Comparison of ENCODE assay signal across 15 cellular contexts in the genomic region with DNA sequence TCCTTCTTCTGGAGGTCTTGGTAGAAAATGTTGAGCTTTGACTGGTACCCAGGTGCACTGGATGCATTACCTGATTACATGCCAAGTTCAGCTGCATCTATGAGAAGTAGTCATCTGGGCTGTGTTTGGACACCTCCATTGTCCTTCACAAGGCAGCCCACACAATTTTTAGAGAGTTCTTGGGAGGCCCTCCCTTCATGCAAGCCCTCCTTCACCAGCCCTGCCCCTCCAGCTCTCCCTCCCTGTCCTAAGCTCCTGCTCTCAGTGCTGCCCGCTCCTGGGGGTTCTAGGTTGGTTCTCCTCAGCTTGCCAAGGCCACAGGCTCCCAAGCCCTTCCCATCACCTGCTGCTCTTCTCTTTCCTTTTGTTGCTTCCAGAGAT.
DNase-seq lines count a peak whose midpoint lies in the region; ATAC-seq, FAIRE-seq and TF ChIP-seq lines count a peak whose summit lies in the region.
"Had no signal": no experiment of that assay in that cellular context is flagged by ENCODE, and none has a peak within 500 bp of the region (broad histone marks: within the 10 kb centered on the region; RNA-seq: fewer than 3 reads in every experiment).

No MANE protein-coding gene starts in this region.

- no peaks in the 10 kb centered on the region for H3K9me3 ChIP-seq in right lobe of liver
- H3K9me3 ChIP-seq in HepG2 (ENCODE audit: low read length), result no peaks in the 10 kb centered on the region
- no peaks in the 10 kb centered on the region for H3K9me3 ChIP-seq in kidney (ENCODE audit: control insufficient read depth in 1 of 2, low read length in 2 of 2)
- H3K9me3 ChIP-seq in suprapubic skin, result no peaks in the 10 kb centered on the region
- H3K9me3 ChIP-seq in Karpas-422 (ENCODE audit: low read length), result no peaks in the 10 kb centered on the region
- H3K9me3 ChIP-seq: Caco-2 had no signal

- CTCF ChIA-PET in HepG2 (lab: Yijun Ruan, JAX; ENCODE audit: low intra/inter-chr PET ratio, low total read pairs), result no interaction called here

- H3K4me3 Mint-ChIP-seq in activated T-helper 1 cell treated with anti-CD3 and anti-CD28 coated beads, Interleukin-12 subunit alpha, Interleukin-12 subunit beta, Interleukin-2, Interleukin-4 antibody, amounts not matched to agents 30 ng/mL and 10 ng/mL and 1 ng/mL, durations not matched to agents 14 hours and 24 hours and 36 hours, result no peak overlapping the region
- no peak overlapping the region for H3K4me3 Mint-ChIP-seq in T-helper 2 cell treated with Interferon-gamma antibody and Interleukin-4, amounts not matched to agents 5 μg/mL and 100 μg/mL, for 36 hours
- H3K4me3 Mint-ChIP-seq: H9 had no signal

- no peak for TF ChIP-seq RAD21 in HepG2 (CRISPR knock-in tag; IDR thresholded peaks at IDR 0.05)

- H3K4me2 ChIP-seq in HepG2 (ENCODE audit: low read depth, low read length), result no peak overlapping the region
- H3K4me2 ChIP-seq in Karpas-422 (ENCODE audit: low read depth, low read length, poor library complexity, severe bottlenecking), result no peak overlapping the region

- no peaks in the 10 kb centered on the region for H3K9me2 ChIP-seq in Karpas-422 (replicated peaks; ENCODE audit: insufficient read depth, low read length)

- H3K36me3 Mint-ChIP-seq in activated T-helper 1 cell treated with anti-CD3 and anti-CD28 coated beads, Interleukin-12 subunit alpha, Interleukin-12 subunit beta, Interleukin-2, Interleukin-4 antibody, amounts not matched to agents 30 ng/mL and 10 ng/mL and 1 ng/mL, durations not matched to agents 14 hours and 24 hours and 36 hours (ENCODE audit: low read depth), result no peaks in the 10 kb centered on the region
- H3K36me3 Mint-ChIP-seq in T-helper 2 cell treated with Interferon-gamma antibody and Interleukin-4, amounts not matched to agents 5 μg/mL and 100 μg/mL, for 36 hours (ENCODE audit: low read depth), result no peaks in the 10 kb centered on the region

- POLR2A ChIA-PET in HepG2 (lab: Yijun Ruan, JAX), result no interaction called here

- H3K27ac ChIP-seq in right lobe of liver (no peak overlapping the region), HepG2 (ENCODE audit: extremely low read length, insufficient read depth, low read length) (no peak overlapping the region), kidney (ENCODE audit: low read depth in 2 of 2, low read length in 2 of 2) (no peak overlapping the region), suprapubic skin (no peak overlapping the region), Karpas-422 (ENCODE audit: low read length) (no peak overlapping the region)

- no TSS peak for BruUV-seq in HepG2 (replicated peaks; lab: Mats Ljungman, UMichigan)

- peaks cover 6% of the 10 kb centered on the region for H3K27me3 Mint-ChIP-seq in activated T-helper 1 cell treated with anti-CD3 and anti-CD28 coated beads, Interleukin-12 subunit alpha, Interleukin-12 subunit beta, Interleukin-2, Interleukin-4 antibody, amounts not matched to agents 30 ng/mL and 10 ng/mL and 1 ng/mL, durations not matched to agents 14 hours and 24 hours and 36 hours (ENCODE audit: insufficient read depth)
- peaks cover 3% of the 10 kb centered on the region for H3K27me3 Mint-ChIP-seq in T-helper 2 cell treated with Interferon-gamma antibody and Interleukin-4, amounts not matched to agents 5 μg/mL and 100 μg/mL, for 36 hours (ENCODE audit: low read depth)

- intact Hi-C loops in right lobe of liver (cut with DNase I) (no loop called here), HepG2 (cut with micrococcal nuclease; ENCODE audit: unreplicated experiment) (no loop called here), kidney (cut with DNase I) (no loop called here)
- intact Hi-C loops in activated T-helper 1 cell treated with anti-CD3 and anti-CD28 coated beads, Interleukin-12 subunit alpha, Interleukin-12 subunit beta, Interleukin-2, Interleukin-4 antibody, amounts not matched to agents 30 ng/mL and 10 ng/mL and 1 ng/mL, durations not matched to agents 14 hours and 24 hours and 36 hours (cut with micrococcal nuclease), result no loop called here

- no peak for TF ChIP-seq POLR2A in right lobe of liver (IDR thresholded peaks at IDR 0.05)
- TF ChIP-seq POLR2A in HepG2 (IDR thresholded peaks at IDR 0.05; ENCODE audit: insufficient read depth in 1 of 2, low read depth in 2 of 2, low read length in 2 of 2), result no peak
- TF ChIP-seq POLR2A in suprapubic skin (IDR thresholded peaks at IDR 0.05), result no peak

- H3K36me3 ChIP-seq in right lobe of liver (no peaks in the 10 kb centered on the region), HepG2 (replicated peaks in 1 of 2; ENCODE audit: control insufficient read depth in 1 of 2, insufficient read depth in 2 of 2, low read length in 2 of 2) (no peaks in the 10 kb centered on the region), kidney (ENCODE audit: control insufficient read depth in 1 of 2, insufficient read depth in 2 of 2, low read length in 2 of 2) (no peaks in the 10 kb centered on the region), suprapubic skin (no peaks in the 10 kb centered on the region), Karpas-422 (ENCODE audit: insufficient read depth, low read length) (no peaks in the 10 kb centered on the region)

- H3K4me3 ChIP-seq in right lobe of liver, result no peak overlapping the region
- no peak overlapping the region for H3K4me3 ChIP-seq in HepG2 (replicated peaks in 1 of 3; ENCODE audit: insufficient read depth in 1 of 3, low read depth in 2 of 3, low read length in 3 of 3)
- no peak overlapping the region for H3K4me3 ChIP-seq in kidney (ENCODE audit: low read length in 2 of 2)
- H3K4me3 ChIP-seq in suprapubic skin, result no peak overlapping the region
- no peak overlapping the region for H3K4me3 ChIP-seq in Karpas-422 (ENCODE audit: low read length)

- no peaks in the 10 kb centered on the region for H3K79me2 ChIP-seq in HepG2 (ENCODE audit: insufficient read depth, low read length)
- no peaks in the 10 kb centered on the region for H3K79me2 ChIP-seq in Karpas-422 (ENCODE audit: low read length)

- TF ChIP-seq CTCF in right lobe of liver (IDR thresholded peaks at IDR 0.05) (no peak), HepG2 (CRISPR knock-in tag; IDR thresholded peaks at IDR 0.05) (no peak), kidney (IDR thresholded peaks at IDR 0.05; ENCODE audit: borderline replicate concordance, extremely low read depth, insufficient read depth) (no peak), suprapubic skin (IDR thresholded peaks at IDR 0.05) (no peak)

- no peaks in the 10 kb centered on the region for H3K9me3 Mint-ChIP-seq in activated T-helper 1 cell treated with anti-CD3 and anti-CD28 coated beads, Interleukin-12 subunit alpha, Interleukin-12 subunit beta, Interleukin-2, Interleukin-4 antibody, amounts not matched to agents 30 ng/mL and 10 ng/mL and 1 ng/mL, durations not matched to agents 14 hours and 24 hours and 36 hours
- H3K9me3 Mint-ChIP-seq in T-helper 2 cell treated with Interferon-gamma antibody and Interleukin-4, amounts not matched to agents 5 μg/mL and 100 μg/mL, for 36 hours, result no peaks in the 10 kb centered on the region
- H3K9me3 Mint-ChIP-seq: H9 had no signal

- H3K27me3 ChIP-seq in right lobe of liver (no peaks in the 10 kb centered on the region), HepG2 (ENCODE audit: control insufficient read depth in 1 of 2, insufficient read depth in 2 of 2, low read length in 2 of 2) (peaks cover 0 to 4% of the 10 kb centered on the region in 2 experiments; a peak in 1 of 5 replicates), suprapubic skin (no peaks in the 10 kb centered on the region), Karpas-422 (ENCODE audit: low read length) (no peaks in the 10 kb centered on the region)

- in situ Hi-C loops in HepG2 (cut with HindIII; ENCODE audit: extremely low pct_ligation_motif_present, low pct_unique_long_range_greater_than_20kb), result no loop called here

- H2AFZ ChIP-seq in HepG2 (ENCODE audit: low read length) (no peak overlapping the region), Karpas-422 (ENCODE audit: low read length) (no peak overlapping the region)

- FAIRE-seq in HepG2 (lab: Jason Lieb, UNC) (no peak), kidney (lab: Jason Lieb, UNC) (no peak)
- FAIRE-seq: GM19239 had no signal

- peak overlapping the region; percentile 35 for H3K27ac Mint-ChIP-seq in activated T-helper 1 cell treated with anti-CD3 and anti-CD28 coated beads, Interleukin-12 subunit alpha, Interleukin-12 subunit beta, Interleukin-2, Interleukin-4 antibody, amounts not matched to agents 30 ng/mL and 10 ng/mL and 1 ng/mL, durations not matched to agents 14 hours and 24 hours and 36 hours
- H3K27ac Mint-ChIP-seq in T-helper 2 cell treated with Interferon-gamma antibody and Interleukin-4, amounts not matched to agents 5 μg/mL and 100 μg/mL, for 36 hours, result no peak overlapping the region
- H3K27ac Mint-ChIP-seq: CD8-positive, alpha-beta memory T cell had no signal

- DNase-seq in right lobe of liver (peak; percentile 2 to 38 (median 20)), HepG2 (ENCODE audit: low spot score) (no peak), kidney (peak; percentile 2), suprapubic skin (ENCODE audit: low spot score in 2 of 2) (peak; percentile 19 to 50), DMS53 treated with DMSO at 0.1 percent for 48 hours (lab: John Stamatoyannopoulos, UW; ENCODE audit: unreplicated experiment) (no peak), Karpas-422 (no peak)
- DNase-seq in activated T-helper 1 cell treated with anti-CD3 and anti-CD28 coated beads, Interleukin-12 subunit alpha, Interleukin-12 subunit beta, Interleukin-2, Interleukin-4 antibody, amounts not matched to agents 30 ng/mL and 10 ng/mL and 1 ng/mL, durations not matched to agents 14 hours and 24 hours and 36 hours (ENCODE audit: low spot score), result no peak
- no peak for DNase-seq in T-helper 2 cell treated with Interferon-gamma antibody and Interleukin-4, amounts not matched to agents 5 μg/mL and 100 μg/mL, for 36 hours (ENCODE audit: low spot score)
- DNase-seq: ACHN, GF-D8, GOT3 had no signal

- H3K4me1 Mint-ChIP-seq in activated T-helper 1 cell treated with anti-CD3 and anti-CD28 coated beads, Interleukin-12 subunit alpha, Interleukin-12 subunit beta, Interleukin-2, Interleukin-4 antibody, amounts not matched to agents 30 ng/mL and 10 ng/mL and 1 ng/mL, durations not matched to agents 14 hours and 24 hours and 36 hours (ENCODE audit: low read depth), result peaks cover 22% of the 10 kb centered on the region
- H3K4me1 Mint-ChIP-seq in T-helper 2 cell treated with Interferon-gamma antibody and Interleukin-4, amounts not matched to agents 5 μg/mL and 100 μg/mL, for 36 hours (ENCODE audit: low read depth), result peaks cover 12% of the 10 kb centered on the region

- H3K4me1 ChIP-seq in right lobe of liver (no peaks in the 10 kb centered on the region), HepG2 (ENCODE audit: insufficient read depth, low read length) (no peaks in the 10 kb centered on the region), kidney (ENCODE audit: control insufficient read depth in 1 of 2, insufficient read depth in 1 of 2, low read depth in 1 of 2, low read length in 2 of 2) (peaks cover 0 to 10% of the 10 kb centered on the region in 2 donors), suprapubic skin (peaks cover 29% of the 10 kb centered on the region), Karpas-422 (ENCODE audit: low read length) (peaks cover 7% of the 10 kb centered on the region)
- H3K4me1 ChIP-seq: Caco-2 had no signal

- TF ChIP-seq EP300 in HepG2 (IDR thresholded peaks at IDR 0.05; ENCODE audit: low read depth in 2 of 2, low read length in 2 of 2), result no peak
- TF ChIP-seq EP300 in HepG2 (CRISPR knock-in tag; IDR thresholded peaks at IDR 0.05; ENCODE audit: borderline replicate concordance), result no peak
- TF ChIP-seq EP300 in suprapubic skin (IDR thresholded peaks at IDR 0.05), result no peak

- ATAC-seq in right lobe of liver (no peak), HepG2 (no peak)

- WGBS in right lobe of liver (ENCODE audit: insufficient coverage, low coverage, low lambda C conversion rate, missing lambda C conversion rate), result 86% methylated on average over 1 of the region's 1 CpG
- WGBS in HepG2 (ENCODE audit: low lambda C conversion rate), result 71% methylated on average over 1 of the region's 1 CpG
- 100% methylated on average over 1 of the region's 1 CpG for WGBS in suprapubic skin

- H3K9ac ChIP-seq in HepG2 (ENCODE audit: insufficient read depth, low read depth, low read length) (no peak overlapping the region), kidney (ENCODE audit: low read length in 2 of 2) (no peak overlapping the region), Karpas-422 (ENCODE audit: low read length) (no peak overlapping the region)

- no peaks in the 10 kb centered on the region for H4K20me1 ChIP-seq in HepG2 (ENCODE audit: insufficient read depth, low read length)
- no peaks in the 10 kb centered on the region; the same call in 1 of the 2 replicates for H4K20me1 ChIP-seq in Karpas-422 (ENCODE audit: insufficient read depth, low read depth, low read length)

Comparison
In these comparisons a context has a peak if more than half of its experiments do, and no peak if none do; other contexts are left out.
1. DNase-seq: peak in right lobe of liver (3 of 3), kidney (single experiment) and suprapubic skin (2 of 2); none in HepG2 (single experiment), activated T-helper 1 cell treated with anti-CD3 and anti-CD28 coated beads, Interleukin-12 subunit alpha, Interleukin-12 subunit beta, Interleukin-2, Interleukin-4 antibody, amounts not matched to agents 30 ng/mL and 10 ng/mL and 1 ng/mL, durations not matched to agents 14 hours and 24 hours and 36 hours (single experiment), DMS53 treated with DMSO at 0.1 percent for 48 hours (single experiment), Karpas-422 (single experiment) and T-helper 2 cell treated with Interferon-gamma antibody and Interleukin-4, amounts not matched to agents 5 μg/mL and 100 μg/mL, for 36 hours (single experiment).